9 cellular contexts compared by ENCODE assay signal in genomic region chr1:94792876-94793605, GRCh38. TPM values are rescaled to one million over a fixed set of nuclear protein-coding genes. Genes with fewer than 3 reads are reported as not detected.
A peak's percentile ranks its signal among the peaks of the same experiment; 100 is the strongest.
DNase-seq lines count a peak whose midpoint lies in the region; ATAC-seq and TF ChIP-seq lines count a peak whose summit lies in the region.
"Had no signal": no experiment of that assay in that cellular context is flagged by ENCODE, and none has a peak within 500 bp of the region (broad histone marks: within the 10 kb centered on the region; RNA-seq: fewer than 3 reads in every experiment).

No MANE protein-coding gene starts in this region.

- TF ChIP-seq POLR2A in adrenal gland (IDR thresholded peaks at IDR 0.05): no peak

- H3K4me1 ChIP-seq in adrenal gland (replicated peaks in 1 of 2): peaks cover 11 to 36% of the 10 kb centered on the region in 2 donors

- no peak overlapping the region for H3K4me3 Mint-ChIP-seq in endothelial cell (ENCODE audit: unreplicated experiment)
- H3K4me3 Mint-ChIP-seq: stimulated activated naive CD8-positive, alpha-beta T cell treated with anti-CD3 and anti-CD28 coated beads, Interleukin-15, Interleukin-2, amounts not matched to agents 100 ng/mL and 50 ng/mL, for 24 hours had no signal

- H3K9me3 Mint-ChIP-seq in endothelial cell (ENCODE audit: unreplicated experiment): no peaks in the 10 kb centered on the region
- H3K9me3 Mint-ChIP-seq: stimulated activated naive CD8-positive, alpha-beta T cell treated with anti-CD3 and anti-CD28 coated beads, Interleukin-15, Interleukin-2, amounts not matched to agents 100 ng/mL and 50 ng/mL, for 24 hours had no signal

- H3K9me3 ChIP-seq in adrenal gland (replicated peaks in 1 of 3): no peaks in the 10 kb centered on the region

- H3K27ac Mint-ChIP-seq in endothelial cell (ENCODE audit: unreplicated experiment): no peak overlapping the region
- H3K27ac Mint-ChIP-seq: stimulated activated naive CD8-positive, alpha-beta T cell treated with anti-CD3 and anti-CD28 coated beads, Interleukin-15, Interleukin-2, amounts not matched to agents 100 ng/mL and 50 ng/mL, for 24 hours had no signal

- peaks cover 24% of the 10 kb centered on the region for H3K4me1 Mint-ChIP-seq in endothelial cell (ENCODE audit: unreplicated experiment)

- H3K27ac ChIP-seq in adrenal gland: peak overlapping the region; percentile 60 to 85 (median 73)

- TF ChIP-seq CTCF in adrenal gland (IDR thresholded peaks at IDR 0.05): no peak
- no peak for TF ChIP-seq CTCF in endothelial cell (IDR thresholded peaks at IDR 0.05; ENCODE audit: unreplicated experiment)

- no peaks in the 10 kb centered on the region for H3K36me3 Mint-ChIP-seq in endothelial cell (ENCODE audit: low read depth, unreplicated experiment)

- H3K27me3 Mint-ChIP-seq in endothelial cell (ENCODE audit: unreplicated experiment): peaks cover 6% of the 10 kb centered on the region
- H3K27me3 Mint-ChIP-seq: stimulated activated naive CD8-positive, alpha-beta T cell treated with anti-CD3 and anti-CD28 coated beads, Interleukin-15, Interleukin-2, amounts not matched to agents 100 ng/mL and 50 ng/mL, for 24 hours had no signal

- DNase-seq in GM03348 (ENCODE audit: low spot score) (peak; percentile 54), adrenal gland (peak in 2 of 7 donors; percentile 40 to 43), lung microvascular endothelial cell (ENCODE audit: low read depth in 2 of 2) (peak; percentile 82 to 87), NCI-H446 treated with DMSO at 0.1 percent for 48 hours (lab: John Stamatoyannopoulos, UW) (no peak), endothelial cell (ENCODE audit: low spot score) (no peak)
- DNase-seq in activated CD4-positive, CD25-positive, alpha-beta regulatory T cell (lab: John Stamatoyannopoulos, UW): no peak
- DNase-seq in effector CD8-positive, alpha-beta T cell (lab: John Stamatoyannopoulos, UW): no peak

- H3K36me3 ChIP-seq in adrenal gland (replicated peaks in 1 of 2): no peaks in the 10 kb centered on the region

- peak overlapping the region in 1 of 4 donors; percentile 34 for H3K4me3 ChIP-seq in adrenal gland

- H3K27me3 ChIP-seq in adrenal gland: no peaks in the 10 kb centered on the region

- ATAC-seq in HG02763 (IDR thresholded peaks at IDR 0.05; ENCODE audit: unreplicated experiment): peak; percentile 17

- WGBS in adrenal gland, 4 donors: 11 to 22% (median 19%) methylated on average over 5 of the region's 5 CpGs

- intact Hi-C loops in adrenal gland (cut with DNase I): no loop called here

RNA-seq across cellular contexts. Expression of gene SLC44A3, which starts 27.1 kb away (rescaled TPM):
- 10 to 100 TPM in 3 of 8 donors, 1 to 10 TPM in 5; 6.6 to 26.2 (median 9.5) TPM for total RNA-seq in adrenal gland
- polyA plus RNA-seq in adrenal gland: 10 to 100 TPM in 1 of 3 donors, 1 to 10 TPM in 2; 4.2 to 21.0 (median 7.3) TPM
- 2.0 and 4.8 TPM in 2 replicates for total RNA-seq in lung microvascular endothelial cell
- 2.7 TPM for total RNA-seq in endothelial cell (ENCODE audit: unreplicated experiment)

Comparison
In these comparisons a context has a peak if more than half of its experiments do, and no peak if none do; other contexts are left out.
1. DNase-seq: peak in GM03348 (single experiment) and lung microvascular endothelial cell (2 of 2); none in NCI-H446 treated with DMSO at 0.1 percent for 48 hours (single experiment), activated CD4-positive, CD25-positive, alpha-beta regulatory T cell (0 of 4), effector CD8-positive, alpha-beta T cell (single experiment) and endothelial cell (single experiment).